11 cellular contexts compared by ENCODE assay signal in genomic region chr1:63713627-63714481, GRCh38. TPM values are rescaled to one million over a fixed set of nuclear protein-coding genes. Genes with fewer than 3 reads are reported as not detected.
DNase-seq lines count a peak whose midpoint lies in the region; ATAC-seq and TF ChIP-seq lines count a peak whose summit lies in the region.
"Had no signal": no experiment of that assay in that cellular context is flagged by ENCODE, and none has a peak within 500 bp of the region (broad histone marks: within the 10 kb centered on the region; RNA-seq: fewer than 3 reads in every experiment).

No MANE protein-coding gene starts in this region.

- no peaks in the 10 kb centered on the region for H3K36me3 ChIP-seq in stomach
- H3K36me3 ChIP-seq: adrenal gland had no signal

- peak; percentile 73 for DNase-seq in EH (ENCODE audit: low read depth)
- peak; percentile 90 for DNase-seq in RPMI8226
- DNase-seq in iris pigment epithelial cell (ENCODE audit: low read depth), result peak; percentile 91
- no peak for DNase-seq in GF-D8 (lab: John Stamatoyannopoulos, UW)
- no peak for DNase-seq in stomach
- DNase-seq: kidney glomerular epithelial cell; stimulated activated CD4-positive, alpha-beta T cell treated with anti-CD3 and anti-CD28 coated beads, Interleukin-15, amount 100 ng/mL, for 24 hours had no signal

- TF ChIP-seq CTCF in stomach (IDR thresholded peaks at IDR 0.05), result no peak

- TF ChIP-seq POLR2A in stomach (IDR thresholded peaks at IDR 0.05), result no peak

- no peaks in the 10 kb centered on the region for H3K27me3 ChIP-seq in stomach
- H3K27me3 ChIP-seq: adrenal gland had no signal

- H3K27ac ChIP-seq in stomach, result no peak overlapping the region
- H3K27ac ChIP-seq: adrenal gland had no signal

- H3K4me1 ChIP-seq in stomach, result peaks cover 4 to 14% (median 8%) of the 10 kb centered on the region in 4 donors
- H3K4me1 ChIP-seq: adrenal gland had no signal

- ATAC-seq in HG02798 (IDR thresholded peaks at IDR 0.05; ENCODE audit: poor library complexity, unreplicated experiment) (peak; percentile 67), GM21786 (IDR thresholded peaks at IDR 0.05; ENCODE audit: unreplicated experiment) (no peak), HG02840 (IDR thresholded peaks at IDR 0.05; ENCODE audit: low FRiP score, unreplicated experiment) (no peak)

- H3K4me3 ChIP-seq in stomach, result no peak overlapping the region
- H3K4me3 ChIP-seq: adrenal gland had no signal

- TF ChIP-seq EP300 in stomach (IDR thresholded peaks at IDR 0.05), result no peak

- no peaks in the 10 kb centered on the region for H3K9me3 ChIP-seq in stomach
- H3K9me3 ChIP-seq: adrenal gland had no signal

- 51 to 80% (median 68%) methylated on average over 6 of the region's 6 CpGs for WGBS in stomach, 5 donors

- intact Hi-C loops in stomach (cut with DNase I; ENCODE audit: low total_unique reads), result no loop called here

RNA-seq across cellular contexts. Expression of gene ROR1, which starts 60.0 kb away (rescaled TPM):
- total RNA-seq in stomach, result 10 to 100 TPM; 14.5 to 37.3 (median 33.5) TPM
- polyA plus RNA-seq in stomach, result 1 to 10 TPM; 1.4 to 2.3 (median 2.2) TPM

Comparison
In these comparisons a context has a peak if more than half of its experiments do, and no peak if none do; other contexts are left out.
1. DNase-seq: peak in EH (single experiment), RPMI8226 (single experiment) and iris pigment epithelial cell (single experiment); none in GF-D8 (single experiment) and stomach (single experiment).